In genomic region chr11:134841411-134841810, GRCh38 we compare ENCODE assay signal across 11 cellular contexts.
A peak's percentile ranks its signal among the peaks of the same experiment; 100 is the strongest.
DNase-seq lines count a peak whose midpoint lies in the region; ATAC-seq and TF ChIP-seq lines count a peak whose summit lies in the region.
"Had no signal": no experiment of that assay in that cellular context is flagged by ENCODE, and none has a peak within 500 bp of the region (broad histone marks: within the 10 kb centered on the region; RNA-seq: fewer than 3 reads in every experiment).

No MANE protein-coding gene starts in this region.

- no peak for TF ChIP-seq EP300 in esophagus muscularis mucosa (IDR thresholded peaks at IDR 0.05)

- H3K27ac ChIP-seq in esophagus muscularis mucosa (replicated peaks in 1 of 4): no peak overlapping the region
- H3K27ac ChIP-seq: HL-60 had no signal

- DNase-seq in DMS53 (lab: John Stamatoyannopoulos, UW): peak; percentile 61
- peak; percentile 99 for DNase-seq in DMS79 treated with DMSO at 0.1 percent for 48 hours (lab: John Stamatoyannopoulos, UW)
- peak; percentile 11 to 29 for DNase-seq in NCI-H187 (lab: John Stamatoyannopoulos, UW)
- peak; percentile 53 for DNase-seq in esophagus muscularis mucosa (ENCODE audit: extremely low spot score)
- DNase-seq in sciatic nerve (ENCODE audit: low spot score): no peak
- DNase-seq in SIG-M5 (lab: John Stamatoyannopoulos, UW): no peak
- no peak for DNase-seq in foreskin fibroblast
- DNase-seq in activated gamma-delta T cell treated with Interleukin-2 at 50 U/mL for 16 hours: no peak
- DNase-seq: CD4-positive, CD25-positive, alpha-beta regulatory T cell had no signal

- peaks cover 0 to 47% (median 4%) of the 10 kb centered on the region in 4 donors for H3K27me3 ChIP-seq in esophagus muscularis mucosa

- ATAC-seq in sciatic nerve: no peak
- ATAC-seq: K562 had no signal

- no peaks in the 10 kb centered on the region for H3K36me3 ChIP-seq in esophagus muscularis mucosa

- no peaks in the 10 kb centered on the region for H3K9me3 ChIP-seq in esophagus muscularis mucosa

- 72% methylated on average over 5 of the region's 5 CpGs for WGBS in esophagus muscularis mucosa

- intact Hi-C loops in esophagus muscularis mucosa (cut with DNase I): no loop called here
- intact Hi-C loops in sciatic nerve (cut with DNase I): no loop called here

- TF ChIP-seq CTCF in esophagus muscularis mucosa (IDR thresholded peaks at IDR 0.05) (no peak), foreskin fibroblast (IDR thresholded peaks at IDR 0.05; ENCODE audit: low read depth, low read length) (no peak)

- no peaks in the 10 kb centered on the region for H3K4me1 ChIP-seq in esophagus muscularis mucosa

- TF ChIP-seq POLR2A in esophagus muscularis mucosa (IDR thresholded peaks at IDR 0.05; ENCODE audit: low read depth): no peak

- H3K4me3 ChIP-seq in esophagus muscularis mucosa (no peak overlapping the region), foreskin fibroblast (ENCODE audit: low read depth in 1 of 2, low read length in 2 of 2) (no peak overlapping the region)
- H3K4me3 ChIP-seq: K562 had no signal

Comparison
In these comparisons a context has a peak if more than half of its experiments do, and no peak if none do; other contexts are left out.
1. DNase-seq: peak in DMS53 (single experiment), DMS79 treated with DMSO at 0.1 percent for 48 hours (single experiment), NCI-H187 (2 of 2) and esophagus muscularis mucosa (single experiment); none in sciatic nerve (single experiment), SIG-M5 (single experiment), foreskin fibroblast (0 of 2) and activated gamma-delta T cell treated with Interleukin-2 at 50 U/mL for 16 hours (single experiment).